Comparison of ENCODE assay signal across 8 cellular contexts in the genomic region with DNA sequence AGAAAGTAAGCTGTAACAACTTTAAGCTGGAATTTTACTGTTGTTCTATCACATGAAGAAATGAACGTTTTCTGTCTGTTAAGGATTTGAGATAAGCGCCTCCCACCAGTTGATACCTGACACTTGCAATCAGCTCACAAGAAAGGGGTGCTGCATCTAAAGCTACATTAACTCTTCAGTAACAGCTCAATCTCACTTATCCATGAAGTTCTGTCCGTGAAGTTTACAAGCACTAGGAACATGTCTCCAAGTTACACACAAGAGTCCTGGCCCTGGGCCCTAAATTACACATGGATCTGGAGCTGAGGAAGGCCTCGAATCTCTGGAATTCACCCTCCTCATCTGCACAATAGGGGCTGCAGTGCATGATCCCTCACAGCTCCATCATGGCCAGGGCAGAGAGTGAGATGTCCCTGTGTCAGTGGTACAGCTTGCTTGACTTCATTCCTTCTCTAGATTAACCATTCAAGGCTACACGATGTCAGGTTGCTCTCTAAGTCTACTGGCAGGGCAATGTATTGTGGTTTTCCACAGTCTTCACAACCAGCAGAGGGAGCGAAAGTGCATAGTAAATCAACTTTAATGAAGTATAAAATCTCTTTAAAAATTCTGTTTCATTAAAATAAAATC.
A peak's percentile ranks its signal among the peaks of the same experiment; 100 is the strongest.
DNase-seq lines count a peak whose midpoint lies in the region; ATAC-seq and TF ChIP-seq lines count a peak whose summit lies in the region.

No MANE protein-coding gene starts in this region.

- H3K4me2 ChIP-seq in GM23338: peak overlapping the region; percentile 42
- no peak overlapping the region for H3K4me2 ChIP-seq in OCI-LY7 (ENCODE audit: low read length)

- H3K36me3 ChIP-seq in GM23338 (ENCODE audit: insufficient read depth) (no peaks in the 10 kb centered on the region), OCI-LY7 (ENCODE audit: insufficient read depth, low read length) (no peaks in the 10 kb centered on the region)

- no peaks in the 10 kb centered on the region for H3K9me2 ChIP-seq in GM23338 (ENCODE audit: insufficient read depth)
- no peaks in the 10 kb centered on the region for H3K9me2 ChIP-seq in OCI-LY7 (ENCODE audit: insufficient read depth, low read length)

- H3K27me3 ChIP-seq in GM23338 (ENCODE audit: insufficient read depth): no peaks in the 10 kb centered on the region

- H2AFZ ChIP-seq in GM23338 (peak overlapping the region; percentile 78; the same call in 1 of the 2 replicates), OCI-LY7 (ENCODE audit: low read length) (no peak overlapping the region)

- TF ChIP-seq CTCF in GM23338 (conservative IDR thresholded peaks at IDR 0.05; ENCODE audit: low read depth in 2 of 2) (peak; percentile 51 to 57), OCI-LY7 (conservative IDR thresholded peaks at IDR 0.05; ENCODE audit: low read length) (peak; percentile 55; the same call in 1 of the 2 replicates), fibroblast of mammary gland (conservative IDR thresholded peaks at IDR 0.05; ENCODE audit: control insufficient read depth, insufficient read depth, low read depth, low read length) (peak; percentile 65)

- BruUV-seq in OCI-LY7 (replicated peaks; lab: Mats Ljungman, UMichigan): no TSS peak

- ATAC-seq in GM23338: peak; percentile 88
- ATAC-seq in sciatic nerve: peak; percentile 80
- no peak for ATAC-seq in GM18907 (IDR thresholded peaks at IDR 0.05; ENCODE audit: unreplicated experiment)
- ATAC-seq in HG03045 (IDR thresholded peaks at IDR 0.05; ENCODE audit: unreplicated experiment): no peak

- DNase-seq in GM23338 (ENCODE audit: low spot score) (peak; percentile 57), OCI-LY7 (ENCODE audit: low spot score) (peak; percentile 2), fibroblast of mammary gland (ENCODE audit: low read depth) (peak; percentile 76), sciatic nerve (ENCODE audit: low spot score) (no peak), KG1 (lab: John Stamatoyannopoulos, UW) (no peak), epidermal melanocyte (ENCODE audit: insufficient read length, low spot score) (no peak)

- H3K9me3 ChIP-seq in OCI-LY7 (ENCODE audit: low read length): no peaks in the 10 kb centered on the region

- H3K4me3 ChIP-seq in GM23338: no peak overlapping the region
- no peak overlapping the region for H3K4me3 ChIP-seq in OCI-LY7 (ENCODE audit: low read depth, low read length, poor library complexity, severe bottlenecking)
- no peak overlapping the region for H3K4me3 ChIP-seq in fibroblast of mammary gland (ENCODE audit: control insufficient read depth, low read depth, low read length)

- CTCF ChIA-PET in OCI-LY7 (lab: Charles Lee; ENCODE audit: unreplicated experiment): no interaction called here

- no peaks in the 10 kb centered on the region for H3K36me3 Mint-ChIP-seq in GM23338 (ENCODE audit: low read depth)

- H4K20me1 ChIP-seq in GM23338 (replicated peaks; ENCODE audit: insufficient read depth) (no peaks in the 10 kb centered on the region), OCI-LY7 (ENCODE audit: insufficient read depth, low read length) (no peaks in the 10 kb centered on the region)

- POLR2A ChIA-PET in OCI-LY7 (lab: Charles Lee): interaction anchor here (0.6 to 0.7 kb wide), 2 partner anchors 37 to 121 kb away, joined by 3 to 4 read pairs; no protein-coding TSS in a partner anchor

- no peaks in the 10 kb centered on the region for H3K79me2 ChIP-seq in GM23338 (replicated peaks; ENCODE audit: insufficient read depth)
- H3K79me2 ChIP-seq in OCI-LY7 (ENCODE audit: insufficient read depth, low read depth, low read length): no peaks in the 10 kb centered on the region

- no peaks in the 10 kb centered on the region for H3K9me3 Mint-ChIP-seq in GM23338

- intact Hi-C loops in OCI-LY7 (cut with micrococcal nuclease; ENCODE audit: unreplicated experiment): loop anchor here (5.0 kb wide), 1 partner anchor 301 kb away; no protein-coding TSS in a partner anchor
- intact Hi-C loops in sciatic nerve (cut with DNase I): no loop called here

- H3K4me1 ChIP-seq in GM23338 (ENCODE audit: insufficient read depth) (peaks cover 27% of the 10 kb centered on the region), OCI-LY7 (ENCODE audit: insufficient read depth, low read length, poor library complexity, severe bottlenecking) (no peaks in the 10 kb centered on the region)

- no peak overlapping the region for H3K27ac Mint-ChIP-seq in GM23338

- no peak overlapping the region for H3K4me3 Mint-ChIP-seq in GM23338

- no peaks in the 10 kb centered on the region for H3K27me3 Mint-ChIP-seq in GM23338 (ENCODE audit: insufficient read depth, low read depth, poor library complexity)

- H3K27ac ChIP-seq in GM23338 (ENCODE audit: low read depth) (no peak overlapping the region), OCI-LY7 (ENCODE audit: low read depth, low read length, poor library complexity, severe bottlenecking) (no peak overlapping the region)

- H3F3A ChIP-seq in GM23338 (replicated peaks; ENCODE audit: low read depth): no peaks in the 10 kb centered on the region

- peaks cover 41% of the 10 kb centered on the region for H3K4me1 Mint-ChIP-seq in GM23338

TF ChIP-seq in GM23338, 12 proteins besides CTCF, POLR2A, EP300 and RAD21 (continues in another document):
- TF ChIP-seq, protein P1, sequence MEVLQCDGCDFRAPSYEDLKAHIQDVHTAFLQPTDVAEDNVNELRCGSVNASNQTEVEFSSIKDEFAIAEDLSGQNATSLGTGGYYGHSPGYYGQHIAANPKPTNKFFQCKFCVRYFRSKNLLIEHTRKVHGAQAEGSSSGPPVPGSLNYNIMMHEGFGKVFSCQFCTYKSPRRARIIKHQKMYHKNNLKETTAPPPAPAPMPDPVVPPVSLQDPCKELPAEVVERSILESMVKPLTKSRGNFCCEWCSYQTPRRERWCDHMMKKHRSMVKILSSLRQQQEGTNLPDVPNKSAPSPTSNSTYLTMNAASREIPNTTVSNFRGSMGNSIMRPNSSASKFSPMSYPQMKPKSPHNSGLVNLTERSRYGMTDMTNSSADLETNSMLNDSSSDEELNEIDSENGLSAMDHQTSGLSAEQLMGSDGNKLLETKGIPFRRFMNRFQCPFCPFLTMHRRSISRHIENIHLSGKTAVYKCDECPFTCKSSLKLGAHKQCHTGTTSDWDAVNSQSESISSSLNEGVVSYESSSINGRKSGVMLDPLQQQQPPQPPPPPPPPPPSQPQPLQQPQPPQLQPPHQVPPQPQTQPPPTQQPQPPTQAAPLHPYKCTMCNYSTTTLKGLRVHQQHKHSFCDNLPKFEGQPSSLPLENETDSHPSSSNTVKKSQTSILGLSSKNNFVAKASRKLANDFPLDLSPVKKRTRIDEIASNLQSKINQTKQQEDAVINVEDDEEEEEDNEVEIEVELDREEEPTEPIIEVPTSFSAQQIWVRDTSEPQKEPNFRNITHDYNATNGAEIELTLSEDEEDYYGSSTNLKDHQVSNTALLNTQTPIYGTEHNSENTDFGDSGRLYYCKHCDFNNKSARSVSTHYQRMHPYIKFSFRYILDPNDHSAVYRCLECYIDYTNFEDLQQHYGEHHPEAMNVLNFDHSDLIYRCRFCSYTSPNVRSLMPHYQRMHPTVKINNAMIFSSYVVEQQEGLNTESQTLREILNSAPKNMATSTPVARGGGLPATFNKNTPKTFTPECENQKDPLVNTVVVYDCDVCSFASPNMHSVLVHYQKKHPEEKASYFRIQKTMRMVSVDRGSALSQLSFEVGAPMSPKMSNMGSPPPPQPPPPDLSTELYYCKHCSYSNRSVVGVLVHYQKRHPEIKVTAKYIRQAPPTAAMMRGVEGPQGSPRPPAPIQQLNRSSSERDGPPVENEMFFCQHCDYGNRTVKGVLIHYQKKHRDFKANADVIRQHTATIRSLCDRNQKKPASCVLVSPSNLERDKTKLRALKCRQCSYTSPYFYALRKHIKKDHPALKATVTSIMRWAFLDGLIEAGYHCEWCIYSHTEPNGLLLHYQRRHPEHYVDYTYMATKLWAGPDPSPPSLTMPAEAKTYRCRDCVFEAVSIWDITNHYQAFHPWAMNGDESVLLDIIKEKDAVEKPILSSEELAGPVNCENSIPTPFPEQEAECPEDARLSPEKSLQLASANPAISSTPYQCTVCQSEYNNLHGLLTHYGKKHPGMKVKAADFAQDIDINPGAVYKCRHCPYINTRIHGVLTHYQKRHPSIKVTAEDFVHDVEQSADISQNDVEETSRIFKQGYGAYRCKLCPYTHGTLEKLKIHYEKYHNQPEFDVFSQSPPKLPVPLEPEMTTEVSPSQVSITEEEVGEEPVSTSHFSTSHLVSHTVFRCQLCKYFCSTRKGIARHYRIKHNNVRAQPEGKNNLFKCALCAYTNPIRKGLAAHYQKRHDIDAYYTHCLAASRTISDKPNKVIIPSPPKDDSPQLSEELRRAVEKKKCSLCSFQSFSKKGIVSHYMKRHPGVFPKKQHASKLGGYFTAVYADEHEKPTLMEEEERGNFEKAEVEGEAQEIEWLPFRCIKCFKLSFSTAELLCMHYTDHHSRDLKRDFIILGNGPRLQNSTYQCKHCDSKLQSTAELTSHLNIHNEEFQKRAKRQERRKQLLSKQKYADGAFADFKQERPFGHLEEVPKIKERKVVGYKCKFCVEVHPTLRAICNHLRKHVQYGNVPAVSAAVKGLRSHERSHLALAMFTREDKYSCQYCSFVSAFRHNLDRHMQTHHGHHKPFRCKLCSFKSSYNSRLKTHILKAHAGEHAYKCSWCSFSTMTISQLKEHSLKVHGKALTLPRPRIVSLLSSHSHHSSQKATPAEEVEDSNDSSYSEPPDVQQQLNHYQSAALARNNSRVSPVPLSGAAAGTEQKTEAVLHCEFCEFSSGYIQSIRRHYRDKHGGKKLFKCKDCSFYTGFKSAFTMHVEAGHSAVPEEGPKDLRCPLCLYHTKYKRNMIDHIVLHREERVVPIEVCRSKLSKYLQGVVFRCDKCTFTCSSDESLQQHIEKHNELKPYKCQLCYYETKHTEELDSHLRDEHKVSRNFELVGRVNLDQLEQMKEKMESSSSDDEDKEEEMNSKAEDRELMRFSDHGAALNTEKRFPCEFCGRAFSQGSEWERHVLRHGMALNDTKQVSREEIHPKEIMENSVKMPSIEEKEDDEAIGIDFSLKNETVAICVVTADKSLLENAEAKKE (CRISPR knock-in tag; IDR thresholded peaks at IDR 0.05): peak; percentile 47; the same call in 1 of the 2 replicates

Comparison
In these comparisons a context has a peak if more than half of its experiments do, and no peak if none do; other contexts are left out.
1. ATAC-seq: peak in GM23338 (single experiment) and sciatic nerve (single experiment); none in GM18907 (single experiment) and HG03045 (single experiment).
2. DNase-seq: peak in GM23338 (single experiment), OCI-LY7 (single experiment) and fibroblast of mammary gland (single experiment); none in sciatic nerve (single experiment), KG1 (single experiment) and epidermal melanocyte (single experiment).
3. Peak in every context shown above with its lines, with median percentiles within 50 percentile points of each other: CTCF ChIP-seq.